8 cellular contexts compared by ENCODE assay signal in genomic region chr13:41456768-41457588, GRCh38. TPM values are rescaled to one million over a fixed set of nuclear protein-coding genes. Genes with fewer than 3 reads are reported as not detected.
DNase-seq lines count a peak whose midpoint lies in the region; ATAC-seq and TF ChIP-seq lines count a peak whose summit lies in the region.

A gene with protein sequence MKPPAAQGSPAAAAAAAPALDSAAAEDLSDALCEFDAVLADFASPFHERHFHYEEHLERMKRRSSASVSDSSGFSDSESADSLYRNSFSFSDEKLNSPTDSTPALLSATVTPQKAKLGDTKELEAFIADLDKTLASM (plus strand): TSS chr13:41457550. CDS start chr13:41457708, 158 bp downstream.

- H3K27ac Mint-ChIP-seq in activated naive CD4-positive, alpha-beta T cell treated with anti-CD3 and anti-CD28 coated beads for 36 hours = peak within 1 kb of the TSS; percentile 96
- no peak within 1 kb of the TSS for H3K27ac Mint-ChIP-seq in glutamatergic neuron (ENCODE audit: unreplicated experiment)
- no peak within 1 kb of the TSS for H3K27ac Mint-ChIP-seq in osteocyte (ENCODE audit: unreplicated experiment)

- H3K27me3 Mint-ChIP-seq in activated naive CD4-positive, alpha-beta T cell treated with anti-CD3 and anti-CD28 coated beads for 36 hours (ENCODE audit: low read depth) = peaks cover 8% of the 10 kb centered on the region
- H3K27me3 Mint-ChIP-seq in glutamatergic neuron (ENCODE audit: unreplicated experiment) (peaks cover 21% of the 10 kb centered on the region), osteocyte (ENCODE audit: unreplicated experiment) (peaks cover 53% of the 10 kb centered on the region)

- peaks cover 25% of the 10 kb centered on the region for H3K36me3 Mint-ChIP-seq in activated naive CD4-positive, alpha-beta T cell treated with anti-CD3 and anti-CD28 coated beads for 36 hours (ENCODE audit: low read depth)
- H3K36me3 Mint-ChIP-seq in glutamatergic neuron (ENCODE audit: unreplicated experiment) (no peaks in the 10 kb centered on the region), osteocyte (ENCODE audit: unreplicated experiment) (no peaks in the 10 kb centered on the region)

- H3K4me1 Mint-ChIP-seq in activated naive CD4-positive, alpha-beta T cell treated with anti-CD3 and anti-CD28 coated beads for 36 hours (ENCODE audit: low read depth) = peaks cover 26% of the 10 kb centered on the region
- H3K4me1 Mint-ChIP-seq in glutamatergic neuron (ENCODE audit: low read depth, unreplicated experiment) (no peaks in the 10 kb centered on the region), osteocyte (ENCODE audit: unreplicated experiment) (peaks cover 7% of the 10 kb centered on the region)

- DNase-seq in NK-92 (lab: John Stamatoyannopoulos, UW; ENCODE audit: unreplicated experiment) (peak; percentile 58), RWPE2 (ENCODE audit: low spot score) (peak; percentile 57), glutamatergic neuron (peak; percentile 77), osteocyte (ENCODE audit: extremely low spot score, unreplicated experiment) (peak; percentile 88)
- DNase-seq in NK-92 treated with Interleukin-12 subunit alpha and Interleukin-12 subunit beta, amount 100 ng/mL, for 24 hours (lab: John Stamatoyannopoulos, UW) = no peak
- peak; percentile 94 for DNase-seq in activated naive CD4-positive, alpha-beta T cell treated with anti-CD3 and anti-CD28 coated beads for 36 hours

- ATAC-seq in HG03045 (IDR thresholded peaks at IDR 0.05; ENCODE audit: unreplicated experiment) (peak; percentile 77), RWPE2 (ENCODE audit: low read depth) (peak; percentile 72)

- H3K4me1 ChIP-seq in RWPE2 (ENCODE audit: insufficient read depth, poor library complexity, severe bottlenecking) = no peaks in the 10 kb centered on the region

- peak within 1 kb of the TSS; percentile 85 for H3K4me3 Mint-ChIP-seq in activated naive CD4-positive, alpha-beta T cell treated with anti-CD3 and anti-CD28 coated beads for 36 hours
- H3K4me3 Mint-ChIP-seq in glutamatergic neuron (ENCODE audit: unreplicated experiment) = peak within 1 kb of the TSS; percentile 64
- peak within 1 kb of the TSS; percentile 67 for H3K4me3 Mint-ChIP-seq in osteocyte (ENCODE audit: unreplicated experiment)

- no peaks in the 10 kb centered on the region for H3K9me3 ChIP-seq in RWPE2 (ENCODE audit: severe bottlenecking)

- no peak within 1 kb of the TSS for H3K27ac ChIP-seq in RWPE2 (ENCODE audit: poor library complexity, severe bottlenecking)
- peak within 1 kb of the TSS; percentile 90 for H3K27ac ChIP-seq in temporal lobe (ENCODE audit: low read depth, low read length)

- intact Hi-C loops in activated naive CD4-positive, alpha-beta T cell treated with anti-CD3 and anti-CD28 coated beads for 36 hours (cut with micrococcal nuclease) = loop anchor here (1.0 to 5.0 kb wide), 6 partner anchors 8 to 814 kb away; partner anchors contain the start of genes KBTBD6, MTRF1 and VWA8

- no peak for TF ChIP-seq CTCF in RWPE2 (IDR thresholded peaks at IDR 0.05; ENCODE audit: poor library complexity, severe bottlenecking)
- TF ChIP-seq CTCF in glutamatergic neuron (IDR thresholded peaks at IDR 0.05; ENCODE audit: partially characterized antibody, unreplicated experiment) = no peak
- TF ChIP-seq CTCF in osteocyte (IDR thresholded peaks at IDR 0.05) = no peak

- peaks cover 29% of the 10 kb centered on the region for H3K27me3 ChIP-seq in RWPE2 (ENCODE audit: insufficient read depth, poor library complexity, severe bottlenecking)

- H3K36me3 ChIP-seq in RWPE2 (ENCODE audit: low read depth) = no peaks in the 10 kb centered on the region

- peaks cover 9% of the 10 kb centered on the region for H3K9me3 Mint-ChIP-seq in activated naive CD4-positive, alpha-beta T cell treated with anti-CD3 and anti-CD28 coated beads for 36 hours
- H3K9me3 Mint-ChIP-seq in glutamatergic neuron (ENCODE audit: unreplicated experiment) (no peaks in the 10 kb centered on the region), osteocyte (ENCODE audit: unreplicated experiment) (no peaks in the 10 kb centered on the region)

- CTCF ChIA-PET in activated naive CD4-positive, alpha-beta T cell treated with anti-CD3 and anti-CD28 coated beads for 36 hours (lab: Charles Lee) = interaction anchor here (0.7 to 6.0 kb wide), 5 partner anchors 8 to 125 kb away, joined by 3 to 67 read pairs (median 33); no protein-coding TSS in a partner anchor

- H3K4me3 ChIP-seq in RWPE2 (ENCODE audit: severe bottlenecking) = peak within 1 kb of the TSS; percentile 31

RNA-seq across cellular contexts. Expression of the gene that starts here (rescaled TPM):
- total RNA-seq in activated naive CD4-positive, alpha-beta T cell treated with anti-CD3 and anti-CD28 coated beads for 36 hours = 10 to 100 TPM; 75.0 to 77.8 TPM
- total RNA-seq in glutamatergic neuron (ENCODE audit: unreplicated experiment) (not detected), osteocyte (1.3 and 1.6 TPM in 2 replicates), temporal lobe (25.8 TPM)

Comparison
In these comparisons a context has a peak if more than half of its experiments do, and no peak if none do; other contexts are left out.
1. RNA of the gene that starts here (total RNA-seq): 75.0 to 77.8 TPM in activated naive CD4-positive, alpha-beta T cell treated with anti-CD3 and anti-CD28 coated beads for 36 hours and 25.8 TPM in temporal lobe (single experiment); 1.3 to 1.6 TPM in osteocyte and not detected in glutamatergic neuron (single experiment); every median in the first group is over 10 times any median in the second.
2. Peak in DNase-seq in glutamatergic neuron; RNA of the gene not detected or under 1 TPM.
3. Peak in every context shown above with its lines, with median percentiles within 50 percentile points of each other: H3K4me3 Mint-ChIP-seq.